In the genomic region with DNA sequence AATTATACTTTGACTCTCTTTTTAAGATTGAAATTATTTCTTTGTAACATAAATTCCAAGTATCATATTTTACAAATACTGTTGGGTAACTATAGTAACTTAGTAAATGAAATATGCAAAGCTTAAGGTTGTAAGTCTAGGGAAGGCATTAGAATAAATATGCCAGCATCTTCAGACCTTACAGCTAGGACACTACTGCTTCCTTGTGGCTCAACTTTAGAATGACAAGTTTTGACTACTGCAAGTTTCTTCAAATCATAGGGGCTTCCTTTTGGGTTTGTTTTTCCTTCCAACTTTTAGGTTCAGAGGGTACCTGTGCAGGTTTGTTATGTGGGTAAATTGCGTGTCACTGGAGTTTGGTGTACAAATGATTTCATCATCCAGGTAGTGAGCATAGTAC, we compare ENCODE assay signal across 1 cellular context.
TF ChIP-seq lines count a peak whose summit lies in the region.

No MANE protein-coding gene starts in this region.

TF ChIP-seq in GM12878, 131 proteins besides CTCF, POLR2A, EP300 and RAD21:
- TF ChIP-seq ZNF24 (IDR thresholded peaks at IDR 0.05) (no peak), SMC3 (IDR thresholded peaks at IDR 0.05; ENCODE audit: borderline replicate concordance, low read length) (peak; percentile 6; the same call in 1 of the 2 replicates)
TF ChIP-seq in GM12878: peak in this region for 1.
